9 cellular contexts compared by ENCODE assay signal in genomic region chr1:59707216-59707615, GRCh38.
DNase-seq lines count a peak whose midpoint lies in the region; ATAC-seq and TF ChIP-seq lines count a peak whose summit lies in the region.
"Had no signal": no experiment of that assay in that cellular context is flagged by ENCODE, and none has a peak within 500 bp of the region (broad histone marks: within the 10 kb centered on the region; RNA-seq: fewer than 3 reads in every experiment).

No MANE protein-coding gene starts in this region.

- H3K4me3 ChIP-seq in BJ (ENCODE audit: low read depth, low read length): no peak overlapping the region
- no peak overlapping the region for H3K4me3 ChIP-seq in SK-N-SH (ENCODE audit: low read depth in 2 of 2, low read length in 1 of 2)
- no peak overlapping the region for H3K4me3 ChIP-seq in trophoblast cell (ENCODE audit: low read depth, low read length)
- H3K4me3 ChIP-seq in neural progenitor cell: no peak overlapping the region

- no peak overlapping the region for H2BK120ac ChIP-seq in trophoblast cell (ENCODE audit: insufficient read depth, low read length, poor library complexity)

- H3K4ac ChIP-seq in trophoblast cell (ENCODE audit: low read depth, low read length): no peak overlapping the region

- H3K18ac ChIP-seq in trophoblast cell (ENCODE audit: low read length): no peak overlapping the region

- peak overlapping the region; percentile 82 for H2AFZ ChIP-seq in SK-N-SH (ENCODE audit: low read depth)
- H2AFZ ChIP-seq in trophoblast cell (ENCODE audit: insufficient read depth, low read length, poor library complexity): no peak overlapping the region
- no peak overlapping the region for H2AFZ ChIP-seq in neural progenitor cell (replicated peaks)

- H3K14ac ChIP-seq in trophoblast cell (ENCODE audit: low read length): no peak overlapping the region

- H2AK5ac ChIP-seq in trophoblast cell (ENCODE audit: low read length): no peak overlapping the region

- no peak overlapping the region for H2BK5ac ChIP-seq in trophoblast cell (ENCODE audit: low read depth, low read length, poor library complexity)

- H3K4me3 Mint-ChIP-seq in neural progenitor cell: no peak overlapping the region

- H3K23ac ChIP-seq in trophoblast cell (ENCODE audit: low read length): no peak overlapping the region

- H3K79me2 ChIP-seq in SK-N-SH (ENCODE audit: insufficient read depth): no peaks in the 10 kb centered on the region
- H3K79me2 ChIP-seq in trophoblast cell (ENCODE audit: control insufficient read depth, insufficient read depth, low read length, poor library complexity): no peaks in the 10 kb centered on the region
- H3K79me2 ChIP-seq in neural progenitor cell (ENCODE audit: low read depth): no peaks in the 10 kb centered on the region

- H3K27me3 ChIP-seq in BJ (ENCODE audit: control insufficient read depth, insufficient read depth, low read length) (no peaks in the 10 kb centered on the region), SK-N-SH (ENCODE audit: insufficient read depth) (no peaks in the 10 kb centered on the region), foreskin keratinocyte (no peaks in the 10 kb centered on the region), trophoblast cell (ENCODE audit: insufficient read depth, low read length) (no peaks in the 10 kb centered on the region), neural progenitor cell (no peaks in the 10 kb centered on the region)

- H3K79me1 ChIP-seq in trophoblast cell (ENCODE audit: low read length): peaks cover 4% of the 10 kb centered on the region

- no peak for TF ChIP-seq RAD21 in SK-N-SH (IDR thresholded peaks at IDR 0.05; ENCODE audit: low read length)

- peaks cover 13% of the 10 kb centered on the region for H3K4me1 Mint-ChIP-seq in neural progenitor cell

- peak overlapping the region; percentile 9 for H2BK12ac ChIP-seq in trophoblast cell (ENCODE audit: low read length)

- peaks cover 10% of the 10 kb centered on the region for H3K9me3 Mint-ChIP-seq in neural progenitor cell

- H3K9ac ChIP-seq in SK-N-SH (peak overlapping the region; percentile 53), trophoblast cell (ENCODE audit: low read length) (no peak overlapping the region), neural progenitor cell (no peak overlapping the region)

- CTCF ChIA-PET in BJ (lab: Yijun Ruan, JAX): interaction anchor here (1.4 to 9.4 kb wide), 2 partner anchors 11 to 53 kb away, joined by 5 to 69 read pairs; no protein-coding TSS in a partner anchor
- CTCF ChIA-PET in SK-N-SH (lab: Yijun Ruan, JAX): interaction anchor here (1.0 to 3.5 kb wide), 5 partner anchors 7 to 54 kb away, joined by 3 to 17 read pairs (median 5); no protein-coding TSS in a partner anchor

- peaks cover 2 to 37% of the 10 kb centered on the region in 2 experiments for H3K4me1 ChIP-seq in SK-N-SH (ENCODE audit: control insufficient read depth in 1 of 2, insufficient read depth in 2 of 2, low read depth in 1 of 2, low read length in 1 of 2)
- peaks cover 3% of the 10 kb centered on the region for H3K4me1 ChIP-seq in foreskin keratinocyte
- H3K4me1 ChIP-seq in trophoblast cell (ENCODE audit: control insufficient read depth in 1 of 2, insufficient read depth in 2 of 2, low read length in 2 of 2): peaks cover 3 to 11% of the 10 kb centered on the region in 2 experiments
- no peaks in the 10 kb centered on the region for H3K4me1 ChIP-seq in neural progenitor cell

- WGBS in SK-N-SH (ENCODE audit: low lambda C conversion rate): 9% methylated on average over 5 of the region's 5 CpGs
- WGBS in trophoblast cell (ENCODE audit: extremely low coverage, insufficient coverage, insufficient read length): no CpG with 5 or more reads among the region's 5 CpGs

- H3F3A ChIP-seq in SK-N-SH (replicated peaks; ENCODE audit: insufficient read depth) (peaks cover 20% of the 10 kb centered on the region), neural progenitor cell (ENCODE audit: low read depth) (no peaks in the 10 kb centered on the region)

- no peaks in the 10 kb centered on the region for H3K9me2 ChIP-seq in SK-N-SH

- DNase-seq in BJ (ENCODE audit: low read depth): peak; percentile 82
- DNase-seq in SK-N-SH: no peak
- DNase-seq in foreskin keratinocyte: peak; percentile 20 to 71
- DNase-seq in trophoblast cell: no peak
- DNase-seq in LoVo (ENCODE audit: low spot score): no peak
- no peak for DNase-seq in neural progenitor cell (ENCODE audit: low spot score)
- DNase-seq: T-helper 9 cell had no signal

- H4K20me1 ChIP-seq in SK-N-SH (ENCODE audit: insufficient read depth) (no peaks in the 10 kb centered on the region), neural progenitor cell (ENCODE audit: low read depth) (no peaks in the 10 kb centered on the region)

- no peak overlapping the region for H3K27ac Mint-ChIP-seq in neural progenitor cell

- no peak overlapping the region for H4K12ac ChIP-seq in trophoblast cell (ENCODE audit: low read depth, low read length)

- no peaks in the 10 kb centered on the region for H3K36me3 ChIP-seq in BJ (ENCODE audit: control insufficient read depth, insufficient read depth, low read length)
- peaks cover 0 to 5% of the 10 kb centered on the region in 2 experiments for H3K36me3 ChIP-seq in SK-N-SH (replicated peaks in 1 of 2; ENCODE audit: control insufficient read depth in 1 of 2, insufficient read depth in 2 of 2, low read length in 1 of 2)
- peaks cover 0 to 2% of the 10 kb centered on the region in 2 experiments for H3K36me3 ChIP-seq in trophoblast cell (ENCODE audit: control insufficient read depth in 1 of 2, insufficient read depth in 2 of 2, low read length in 2 of 2)
- no peaks in the 10 kb centered on the region for H3K36me3 ChIP-seq in neural progenitor cell

- no peak overlapping the region for H4K91ac ChIP-seq in trophoblast cell (ENCODE audit: low read depth, low read length)

- H3K9me3 ChIP-seq in SK-N-SH: no peaks in the 10 kb centered on the region
- H3K9me3 ChIP-seq in trophoblast cell (ENCODE audit: insufficient read depth, low read depth, low read length): peaks cover 3% of the 10 kb centered on the region
- no peaks in the 10 kb centered on the region for H3K9me3 ChIP-seq in neural progenitor cell (ENCODE audit: low read depth)

- ATAC-seq in foreskin keratinocyte: peak; percentile 97
- ATAC-seq in GM18519 (IDR thresholded peaks at IDR 0.05; ENCODE audit: low FRiP score, unreplicated experiment): no peak
- no peak for ATAC-seq in HG03571 (IDR thresholded peaks at IDR 0.05; ENCODE audit: unreplicated experiment)

- POLR2A ChIA-PET in BJ (lab: Charles Lee): interaction anchor here (1.1 kb wide), 1 partner anchor 52 kb away, joined by 4 read pairs; no protein-coding TSS in a partner anchor
- POLR2A ChIA-PET in SK-N-SH (lab: Yijun Ruan, JAX): no interaction called here

- H3K27ac ChIP-seq in SK-N-SH (ENCODE audit: low read depth in 2 of 2, low read length in 1 of 2) (peak overlapping the region; percentile 58 to 87), foreskin keratinocyte (peak overlapping the region; percentile 9), trophoblast cell (ENCODE audit: low read depth, low read length) (peak overlapping the region; percentile 6), neural progenitor cell (no peak overlapping the region)

- H3K27me3 Mint-ChIP-seq in neural progenitor cell (ENCODE audit: insufficient read depth, low read depth): peaks cover 2% of the 10 kb centered on the region

- peak in 1 of 2 experiments; percentile 74; a peak in 2 of 4 replicates for TF ChIP-seq EP300 in SK-N-SH (IDR thresholded peaks at IDR 0.05; ENCODE audit: borderline replicate concordance in 1 of 2, low read depth in 1 of 2, low read length in 1 of 2)

- H3K4me2 ChIP-seq in SK-N-SH (peak overlapping the region; percentile 35), trophoblast cell (ENCODE audit: low read length) (no peak overlapping the region), neural progenitor cell (no peak overlapping the region)

- TF ChIP-seq CTCF in BJ (IDR thresholded peaks at IDR 0.05; ENCODE audit: insufficient read depth, low read depth, low read length): no peak
- no peak for TF ChIP-seq CTCF in SK-N-SH (IDR thresholded peaks at IDR 0.05)
- no peak for TF ChIP-seq CTCF in foreskin keratinocyte (conservative IDR thresholded peaks at IDR 0.05)
- no peak for TF ChIP-seq CTCF in neural progenitor cell (IDR thresholded peaks at IDR 0.05)

- H4K8ac ChIP-seq in trophoblast cell (ENCODE audit: low read depth, low read length): no peak overlapping the region

- no peaks in the 10 kb centered on the region for H3K36me3 Mint-ChIP-seq in neural progenitor cell

TF ChIP-seq in SK-N-SH, 30 proteins besides CTCF, POLR2A, EP300 and RAD21 (continues in another document):
- TF ChIP-seq GABPA (IDR thresholded peaks at IDR 0.05; ENCODE audit: low read depth): no peak
- TF ChIP-seq USF2 (IDR thresholded peaks at IDR 0.05; ENCODE audit: borderline replicate concordance, low read depth, low read length): no peak
- TF ChIP-seq TAF1 (IDR thresholded peaks at IDR 0.05; ENCODE audit: borderline replicate concordance, low read depth, low read length): no peak
- no peak for TF ChIP-seq IRF3 (IDR thresholded peaks at IDR 0.05; ENCODE audit: low read depth, low read length)
- TF ChIP-seq ELF1 (IDR thresholded peaks at IDR 0.05): no peak
- TF ChIP-seq JUND (IDR thresholded peaks at IDR 0.05): peak; percentile 97
- TF ChIP-seq PBX3 (IDR thresholded peaks at IDR 0.05): peak; percentile 77

Comparison
In these comparisons a context has a peak if more than half of its experiments do, and no peak if none do; other contexts are left out.
1. DNase-seq: peak in BJ (single experiment) and foreskin keratinocyte (2 of 2); none in SK-N-SH (single experiment), trophoblast cell (0 of 2), LoVo (single experiment) and neural progenitor cell (single experiment).